Comparison of ENCODE assay signal across 23 cellular contexts in genomic region chr5:64834037-64834436, GRCh38.
DNase-seq lines count a peak whose midpoint lies in the region; ATAC-seq, FAIRE-seq and TF ChIP-seq lines count a peak whose summit lies in the region.
"Had no signal": no experiment of that assay in that cellular context is flagged by ENCODE, and none has a peak within 500 bp of the region (broad histone marks: within the 10 kb centered on the region; RNA-seq: fewer than 3 reads in every experiment).

No MANE protein-coding gene starts in this region.

- no peak overlapping the region for H3T11ph ChIP-seq in H9 (ENCODE audit: low read length)

- H3K9me3 ChIP-seq in H9 (ENCODE audit: control insufficient read depth, low read depth, low read length) (no peaks in the 10 kb centered on the region), astrocyte (ENCODE audit: insufficient read depth, low read depth, low read length) (no peaks in the 10 kb centered on the region), pancreas (no peaks in the 10 kb centered on the region)
- H3K9me3 ChIP-seq: BLaER1, SJSA1 had no signal

- no peak overlapping the region for H3K9ac ChIP-seq in H9 (ENCODE audit: extremely low read depth, insufficient read length, low read length)
- H3K9ac ChIP-seq in astrocyte (ENCODE audit: low read length): no peak overlapping the region
- H3K9ac ChIP-seq: BLaER1 had no signal

- H3K27ac Mint-ChIP-seq in H9 (peak overlapping the region in 2 of 3 experiments; percentile 35 to 76; a peak in 3 of 7 replicates), astrocyte (ENCODE audit: unreplicated experiment) (no peak overlapping the region)
- H3K27ac Mint-ChIP-seq in activated CD8-positive, alpha-beta T cell treated with anti-CD3 and anti-CD28 coated beads for 36 hours: no peak overlapping the region
- H3K27ac Mint-ChIP-seq: CD8-positive, alpha-beta T cell had no signal

- no peak overlapping the region for H3K56ac ChIP-seq in H9 (ENCODE audit: insufficient read length, low read depth, low read length)

- H3K4me1 Mint-ChIP-seq in H9 (peaks cover 15 to 16% of the 10 kb centered on the region in 2 experiments), astrocyte (ENCODE audit: low read depth, unreplicated experiment) (peaks cover 8% of the 10 kb centered on the region)
- peaks cover 2% of the 10 kb centered on the region for H3K4me1 Mint-ChIP-seq in activated CD8-positive, alpha-beta T cell treated with anti-CD3 and anti-CD28 coated beads for 36 hours (ENCODE audit: low read depth)

- H4K5ac ChIP-seq in H9 (ENCODE audit: insufficient read length, low read depth, low read length): no peak overlapping the region

- H2BK5ac ChIP-seq in H9 (ENCODE audit: insufficient read length, low read length): no peak overlapping the region

- no peak for ATAC-seq in pancreas
- ATAC-seq in activated CD8-positive, alpha-beta T cell treated with anti-CD3 and anti-CD28 coated beads for 36 hours: no peak
- ATAC-seq: CD8-positive, alpha-beta T cell; GM12878; Panc1 had no signal

- H3K4ac ChIP-seq in H9 (ENCODE audit: low read depth, low read length): no peak overlapping the region

- FAIRE-seq in astrocyte (lab: Jason Lieb, UNC) (peak; percentile 39), pancreas (lab: Jason Lieb, UNC) (peak; percentile 43)
- FAIRE-seq: GM12878 had no signal

- no peak overlapping the region for H3K18ac ChIP-seq in H9 (ENCODE audit: insufficient read length, low read depth, low read length)

- no peak for DNase-seq in H9
- DNase-seq in astrocyte (ENCODE audit: low read depth): no peak
- DNase-seq in fibroblast of pulmonary artery (ENCODE audit: low read depth): peak; percentile 35
- no peak for DNase-seq in pancreas
- no peak for DNase-seq in HT-29 (ENCODE audit: low spot score)
- DNase-seq in HuH-7.5 (ENCODE audit: low spot score): no peak
- no peak for DNase-seq in activated effector memory CD4-positive, alpha-beta T cell treated with Interleukin-2 at 50 U/mL for 16 hours
- DNase-seq in activated CD8-positive, alpha-beta T cell treated with anti-CD3 and anti-CD28 coated beads for 36 hours: no peak
- DNase-seq: Calu3; CD8-positive, alpha-beta T cell; DMS53; EL; GOT3; MM.1S; NCI-H1092; NCI-H1436 treated with DMSO at 0.1 percent for 48 hours; NCI-H2029 treated with DMSO at 0.1 percent for 48 hours; NCI-H2171; NCI-H526 had no signal

- H3K4me3 Mint-ChIP-seq in H9: no peak overlapping the region
- H3K4me3 Mint-ChIP-seq in astrocyte (ENCODE audit: unreplicated experiment): no peak overlapping the region
- no peak overlapping the region for H3K4me3 Mint-ChIP-seq in activated CD8-positive, alpha-beta T cell treated with anti-CD3 and anti-CD28 coated beads for 36 hours
- H3K4me3 Mint-ChIP-seq: CD8-positive, alpha-beta T cell had no signal

- H4K8ac ChIP-seq in H9 (replicated peaks; ENCODE audit: insufficient read length, low read depth, low read length): no peak overlapping the region

- H2AFZ ChIP-seq in H9 (ENCODE audit: low read length) (no peak overlapping the region), astrocyte (ENCODE audit: low read depth, low read length) (no peak overlapping the region)

- H3K14ac ChIP-seq in H9 (ENCODE audit: insufficient read depth, low read length): no peak overlapping the region

- H2BK20ac ChIP-seq in H9 (ENCODE audit: low read depth, low read length, poor library complexity, severe bottlenecking): no peak overlapping the region

- H3K36me3 Mint-ChIP-seq in H9 (ENCODE audit: insufficient read depth in 1 of 3, low read depth in 3 of 3) (peaks cover 0 to 10% (median 4%) of the 10 kb centered on the region in 3 experiments; a peak in 4 of 7 replicates), astrocyte (ENCODE audit: low read depth, unreplicated experiment) (no peaks in the 10 kb centered on the region)
- H3K36me3 Mint-ChIP-seq in activated CD8-positive, alpha-beta T cell treated with anti-CD3 and anti-CD28 coated beads for 36 hours (ENCODE audit: low read depth): peaks cover 19% of the 10 kb centered on the region

- H3K4me3 ChIP-seq in astrocyte (ENCODE audit: insufficient read depth, low read depth, low read length): no peak overlapping the region
- H3K4me3 ChIP-seq in fibroblast of pulmonary artery (replicated peaks; ENCODE audit: low read depth, low read length): no peak overlapping the region
- no peak overlapping the region for H3K4me3 ChIP-seq in pancreas
- H3K4me3 ChIP-seq: BLaER1, GM12878, SJSA1 had no signal

- H3K4me2 ChIP-seq in H9 (ENCODE audit: insufficient read depth, insufficient read length, low read length) (no peak overlapping the region), astrocyte (ENCODE audit: low read length) (no peak overlapping the region)
- H3K4me2 ChIP-seq: BLaER1 had no signal

- WGBS in H9 (ENCODE audit: extremely low coverage, insufficient read length, low lambda C conversion rate): no CpG with 5 or more reads among the region's 2 CpGs
- WGBS in pancreas, 2 donors: 96% methylated on average over 2 of the region's 2 CpGs

- no peak overlapping the region for H2AK5ac ChIP-seq in H9 (ENCODE audit: insufficient read length, low read length)

- H3K9me3 Mint-ChIP-seq in H9 (no peaks in the 10 kb centered on the region; a peak in 1 of 5 replicates), astrocyte (ENCODE audit: unreplicated experiment) (no peaks in the 10 kb centered on the region)
- no peaks in the 10 kb centered on the region for H3K9me3 Mint-ChIP-seq in activated CD8-positive, alpha-beta T cell treated with anti-CD3 and anti-CD28 coated beads for 36 hours
- H3K9me3 Mint-ChIP-seq: CD8-positive, alpha-beta T cell had no signal

- CTCF ChIA-PET in activated CD8-positive, alpha-beta T cell treated with anti-CD3 and anti-CD28 coated beads for 36 hours (lab: Charles Lee): no interaction called here

- no peaks in the 10 kb centered on the region for H3K27me3 Mint-ChIP-seq in H9 (ENCODE audit: low read depth)
- no peaks in the 10 kb centered on the region for H3K27me3 Mint-ChIP-seq in astrocyte (ENCODE audit: low read depth, unreplicated experiment)
- no peaks in the 10 kb centered on the region for H3K27me3 Mint-ChIP-seq in activated CD8-positive, alpha-beta T cell treated with anti-CD3 and anti-CD28 coated beads for 36 hours

- H3K36me3 ChIP-seq in astrocyte (ENCODE audit: insufficient read depth, low read length) (no peaks in the 10 kb centered on the region), pancreas (no peaks in the 10 kb centered on the region)
- H3K36me3 ChIP-seq: BLaER1, SJSA1 had no signal

- H2BK15ac ChIP-seq in H9 (ENCODE audit: low read depth, low read length): no peak overlapping the region

- no peaks in the 10 kb centered on the region for H3K4me1 ChIP-seq in H9 (ENCODE audit: insufficient read depth, low read length)
- no peaks in the 10 kb centered on the region for H3K4me1 ChIP-seq in astrocyte (ENCODE audit: insufficient read depth, low read length)
- no peaks in the 10 kb centered on the region for H3K4me1 ChIP-seq in pancreas
- H3K4me1 ChIP-seq: BLaER1 had no signal

- H3K79me1 ChIP-seq in H9 (ENCODE audit: insufficient read depth, low read depth, low read length, poor library complexity, severe bottlenecking): no peaks in the 10 kb centered on the region

- H3K23ac ChIP-seq in H9 (ENCODE audit: insufficient read length, low read depth, low read length): no peak overlapping the region

- no peak overlapping the region for H4K91ac ChIP-seq in H9 (ENCODE audit: insufficient read length, low read depth, low read length)

- intact Hi-C loops in pancreas (cut with DNase I): no loop called here
- intact Hi-C loops in activated CD8-positive, alpha-beta T cell treated with anti-CD3 and anti-CD28 coated beads for 36 hours (cut with micrococcal nuclease): no loop called here

- H2BK120ac ChIP-seq in H9 (ENCODE audit: low read depth, low read length, poor library complexity, severe bottlenecking): no peak overlapping the region

- no peaks in the 10 kb centered on the region for H3K27me3 ChIP-seq in H9 (ENCODE audit: insufficient read depth, low read length)
- H3K27me3 ChIP-seq in astrocyte (ENCODE audit: insufficient read depth, low read length): no peaks in the 10 kb centered on the region
- H3K27me3 ChIP-seq in pancreas: no peaks in the 10 kb centered on the region
- H3K27me3 ChIP-seq: BLaER1, SJSA1 had no signal

- no peaks in the 10 kb centered on the region for H4K20me1 ChIP-seq in H9 (ENCODE audit: control insufficient read depth, insufficient read depth, insufficient read length)
- H4K20me1 ChIP-seq in astrocyte (ENCODE audit: insufficient read depth, low read length): no peaks in the 10 kb centered on the region
- H4K20me1 ChIP-seq: BLaER1 had no signal

- no peak for TF ChIP-seq CTCF in H9 (conservative IDR thresholded peaks at IDR 0.05)
- no peak for TF ChIP-seq CTCF in astrocyte (IDR thresholded peaks at IDR 0.05; ENCODE audit: insufficient read depth, low read depth, low read length)
- no peak for TF ChIP-seq CTCF in fibroblast of pulmonary artery (IDR thresholded peaks at IDR 0.05; ENCODE audit: low read length, missing control alignments)
- TF ChIP-seq CTCF in pancreas (IDR thresholded peaks at IDR 0.05): no peak
- TF ChIP-seq CTCF in activated CD8-positive, alpha-beta T cell treated with anti-CD3 and anti-CD28 coated beads for 36 hours (IDR thresholded peaks at IDR 0.05): no peak

- no peak overlapping the region for H3K27ac ChIP-seq in H9 (ENCODE audit: insufficient read length, low read depth, low read length)
- H3K27ac ChIP-seq in astrocyte (ENCODE audit: low read depth, low read length): no peak overlapping the region
- no peak overlapping the region for H3K27ac ChIP-seq in pancreas
- H3K27ac ChIP-seq: BLaER1, SJSA1 had no signal

- POLR2A ChIA-PET in activated CD8-positive, alpha-beta T cell treated with anti-CD3 and anti-CD28 coated beads for 36 hours (lab: Charles Lee): no interaction called here

- H2BK12ac ChIP-seq in H9 (ENCODE audit: insufficient read length, low read depth, low read length): no peak overlapping the region

- H3K79me2 ChIP-seq in H9 (ENCODE audit: insufficient read depth, low read length) (no peaks in the 10 kb centered on the region), astrocyte (ENCODE audit: insufficient read depth, low read length) (no peaks in the 10 kb centered on the region)

- no peaks in the 10 kb centered on the region for H3K23me2 ChIP-seq in H9 (ENCODE audit: insufficient read length, low read depth, low read length, poor library complexity, severe bottlenecking)

Comparison
In these comparisons a context has a peak if more than half of its experiments do, and no peak if none do; other contexts are left out.
1. H3K27ac Mint-ChIP-seq: peak in H9 (2 of 3); none in astrocyte (single experiment) and activated CD8-positive, alpha-beta T cell treated with anti-CD3 and anti-CD28 coated beads for 36 hours (single experiment).